In genomic region chr6:53692172-53692571, GRCh38 we compare ENCODE assay signal across 25 cellular contexts. TPM values are rescaled to one million over a fixed set of nuclear protein-coding genes. Genes with fewer than 3 reads are reported as not detected.
A peak's percentile ranks its signal among the peaks of the same experiment; 100 is the strongest.
DNase-seq lines count a peak whose midpoint lies in the region; ATAC-seq and TF ChIP-seq lines count a peak whose summit lies in the region.
"Had no signal": no experiment of that assay in that cellular context is flagged by ENCODE, and none has a peak within 500 bp of the region (broad histone marks: within the 10 kb centered on the region; RNA-seq: fewer than 3 reads in every experiment).

No MANE protein-coding gene starts in this region.

- H3K36me3 Mint-ChIP-seq in GM23338 (ENCODE audit: low read depth): no peaks in the 10 kb centered on the region
- H3K36me3 Mint-ChIP-seq: activated CD8-positive, alpha-beta memory T cell treated with anti-CD3 and anti-CD28 coated beads, Interleukin-2, amount 10 ng/mL, durations not matched to agents 7 days and 5 days; mesothelial cell of epicardium; stimulated activated effector memory CD8-positive, alpha-beta T cell treated with anti-CD3 and anti-CD28 coated beads, Interleukin-12 subunit alpha, Interleukin-12 subunit beta, amount 100 ng/mL, for 72 hours had no signal

- H3K4me3 ChIP-seq in mammary epithelial cell (replicated peaks in 1 of 3; ENCODE audit: insufficient read depth in 1 of 3, low read depth in 2 of 3, low read length in 3 of 3): no peak overlapping the region
- H3K4me3 ChIP-seq in breast epithelium: no peak overlapping the region
- no peak overlapping the region for H3K4me3 ChIP-seq in GM23338
- no peak overlapping the region for H3K4me3 ChIP-seq in thyroid gland (replicated peaks in 1 of 3)
- H3K4me3 ChIP-seq: BLaER1, dorsolateral prefrontal cortex, gastroesophageal sphincter, tibial artery had no signal

- H3K4me1 ChIP-seq in mammary epithelial cell (ENCODE audit: insufficient read depth, low read length) (peaks cover 9% of the 10 kb centered on the region), breast epithelium (no peaks in the 10 kb centered on the region), GM23338 (ENCODE audit: insufficient read depth) (no peaks in the 10 kb centered on the region), thyroid gland (peaks cover 34 to 49% of the 10 kb centered on the region in 2 donors)
- H3K4me1 ChIP-seq: BLaER1 had no signal

- in situ Hi-C loops in mammary epithelial cell (cut with MboI; ENCODE audit: low sequenced_read_pairs in 2 of 2): loop anchor here (25.0 kb wide), 1 partner anchor 530 kb away; no protein-coding TSS in a partner anchor

- peaks cover 2% of the 10 kb centered on the region for H3K27me3 Mint-ChIP-seq in GM23338 (ENCODE audit: insufficient read depth, low read depth, poor library complexity)

- H3K27ac ChIP-seq in mammary epithelial cell (ENCODE audit: insufficient read depth, low read depth, low read length) (no peak overlapping the region), breast epithelium (no peak overlapping the region), GM23338 (ENCODE audit: low read depth) (no peak overlapping the region), thyroid gland (peak overlapping the region in 2 of 3 donors; percentile 22 to 38)
- H3K27ac ChIP-seq: BLaER1, dorsolateral prefrontal cortex, gastroesophageal sphincter, tibial artery had no signal

- H3K79me2 ChIP-seq in mammary epithelial cell (ENCODE audit: insufficient read depth, low read length): no peaks in the 10 kb centered on the region
- no peaks in the 10 kb centered on the region for H3K79me2 ChIP-seq in GM23338 (replicated peaks; ENCODE audit: insufficient read depth)

- dilution Hi-C loops in mammary epithelial cell (cut with HindIII; ENCODE audit: low sequenced_read_pairs): no loop called here

- H4K20me1 ChIP-seq in mammary epithelial cell (ENCODE audit: insufficient read depth, low read length) (no peaks in the 10 kb centered on the region), GM23338 (replicated peaks; ENCODE audit: insufficient read depth) (no peaks in the 10 kb centered on the region)
- H4K20me1 ChIP-seq: BLaER1 had no signal

- WGBS in mammary epithelial cell (ENCODE audit: low coverage, missing lambda C conversion rate): 50% methylated on average over 2 of the region's 2 CpGs
- WGBS in thyroid gland, 2 donors: 91 to 98% methylated on average over 2 of the region's 2 CpGs

- H3K4me2 ChIP-seq in mammary epithelial cell (ENCODE audit: insufficient read depth, low read depth, low read length) (no peak overlapping the region), GM23338 (no peak overlapping the region)
- H3K4me2 ChIP-seq: BLaER1 had no signal

- DNase-seq in mammary epithelial cell (no peak), breast epithelium (ENCODE audit: low spot score in 2 of 2) (no peak), GM23338 (ENCODE audit: low spot score) (no peak), thyroid gland (no peak), OCI-M2 (lab: John Stamatoyannopoulos, UW; ENCODE audit: unreplicated experiment) (no peak), GM19240 (ENCODE audit: insufficient read length, low spot score) (no peak)
- DNase-seq: activated CD4-positive, alpha-beta T cell treated with anti-CD3 and anti-CD28 coated beads for 36 hours; activated CD8-positive, alpha-beta memory T cell treated with anti-CD3 and anti-CD28 coated beads, Interleukin-2, amount 10 ng/mL, durations not matched to agents 7 days and 5 days; dorsolateral prefrontal cortex; KG1; left colon; NCI-H1092; stimulated activated CD4-positive, alpha-beta T cell treated with anti-CD3 and anti-CD28 coated beads, Interleukin-15, amount 100 ng/mL, for 24 hours; T-helper 9 cell; tibial artery had no signal

- H3K27me3 ChIP-seq in mammary epithelial cell (ENCODE audit: insufficient read depth, low read length) (no peaks in the 10 kb centered on the region), breast epithelium (no peaks in the 10 kb centered on the region), GM23338 (ENCODE audit: insufficient read depth) (no peaks in the 10 kb centered on the region), thyroid gland (no peaks in the 10 kb centered on the region)
- H3K27me3 ChIP-seq: BLaER1, dorsolateral prefrontal cortex, gastroesophageal sphincter, tibial artery had no signal

- intact Hi-C loops in mammary epithelial cell (cut with micrococcal nuclease) (no loop called here), breast epithelium (cut with DNase I; ENCODE audit: low total_unique reads) (no loop called here), thyroid gland (cut with DNase I) (no loop called here)

- H3K36me3 ChIP-seq in mammary epithelial cell (ENCODE audit: insufficient read depth, low read length) (no peaks in the 10 kb centered on the region), breast epithelium (no peaks in the 10 kb centered on the region), GM23338 (ENCODE audit: insufficient read depth) (no peaks in the 10 kb centered on the region), thyroid gland (no peaks in the 10 kb centered on the region)
- H3K36me3 ChIP-seq: BLaER1, gastroesophageal sphincter, tibial artery had no signal

- no peaks in the 10 kb centered on the region for H3K9me2 ChIP-seq in GM23338 (ENCODE audit: insufficient read depth)

- no TSS peak for BruUV-seq in mammary epithelial cell (replicated peaks; lab: Mats Ljungman, UMichigan)

- ATAC-seq in GM23338 (no peak), HG03469 (IDR thresholded peaks at IDR 0.05; ENCODE audit: unreplicated experiment) (peak; percentile 15)
- ATAC-seq in activated CD4-positive, CD25-positive, alpha-beta regulatory T cell treated with anti-CD3 and anti-CD28 coated beads, Interleukin-2, amount 50 U/mL, for 24 hours: no peak
- ATAC-seq: activated CD4-positive, alpha-beta T cell treated with anti-CD3 and anti-CD28 coated beads for 36 hours; activated CD8-positive, alpha-beta memory T cell treated with anti-CD3 and anti-CD28 coated beads, Interleukin-2, amount 10 ng/mL, durations not matched to agents 7 days and 5 days; gastroesophageal sphincter; left colon; Panc1; SK-N-SH treated with all-trans-retinoic acid at 6 μM for 48 hours; stimulated activated effector memory CD8-positive, alpha-beta T cell treated with anti-CD3 and anti-CD28 coated beads, Interleukin-12 subunit alpha, Interleukin-12 subunit beta, amount 100 ng/mL, for 72 hours had no signal

- no peaks in the 10 kb centered on the region for H3K9me3 Mint-ChIP-seq in GM23338
- H3K9me3 Mint-ChIP-seq: mesothelial cell of epicardium; neural crest cell; stimulated activated effector memory CD8-positive, alpha-beta T cell treated with anti-CD3 and anti-CD28 coated beads, Interleukin-12 subunit alpha, Interleukin-12 subunit beta, amount 100 ng/mL, for 72 hours had no signal

- CTCF ChIA-PET in mammary epithelial cell (lab: Charles Lee; ENCODE audit: low non-redundant PET): interaction anchor here (0.6 to 0.8 kb wide), 2 partner anchors 26 to 594 kb away, joined by 4 to 5 read pairs; no protein-coding TSS in a partner anchor

- no peak overlapping the region for H3K9ac ChIP-seq in mammary epithelial cell (ENCODE audit: insufficient read depth, low read length)
- H3K9ac ChIP-seq: BLaER1 had no signal

- no peak overlapping the region for H3K27ac Mint-ChIP-seq in GM23338
- H3K27ac Mint-ChIP-seq: activated CD4-positive, alpha-beta T cell treated with anti-CD3 and anti-CD28 coated beads for 36 hours; activated CD8-positive, alpha-beta memory T cell treated with anti-CD3 and anti-CD28 coated beads, Interleukin-2, amount 10 ng/mL, durations not matched to agents 7 days and 5 days; mesothelial cell of epicardium; stimulated activated effector memory CD8-positive, alpha-beta T cell treated with anti-CD3 and anti-CD28 coated beads, Interleukin-12 subunit alpha, Interleukin-12 subunit beta, amount 100 ng/mL, for 72 hours had no signal

- no peaks in the 10 kb centered on the region for H3K4me1 Mint-ChIP-seq in GM23338
- H3K4me1 Mint-ChIP-seq: activated CD4-positive, alpha-beta T cell treated with anti-CD3 and anti-CD28 coated beads for 36 hours; stimulated activated effector memory CD8-positive, alpha-beta T cell treated with anti-CD3 and anti-CD28 coated beads, Interleukin-12 subunit alpha, Interleukin-12 subunit beta, amount 100 ng/mL, for 72 hours had no signal

- H3F3A ChIP-seq in GM23338 (replicated peaks; ENCODE audit: low read depth): no peaks in the 10 kb centered on the region

- no peak for TF ChIP-seq CTCF in mammary epithelial cell (conservative IDR thresholded peaks at IDR 0.05 in 1 of 2, IDR thresholded peaks at IDR 0.05 in 1 of 2; ENCODE audit: extremely low read depth in 1 of 2, insufficient read depth in 1 of 2, low read depth in 1 of 2, low read length in 2 of 2)
- no peak for TF ChIP-seq CTCF in breast epithelium (IDR thresholded peaks at IDR 0.05)
- TF ChIP-seq CTCF in GM23338 (conservative IDR thresholded peaks at IDR 0.05; ENCODE audit: low read depth in 2 of 2): no peak
- TF ChIP-seq CTCF in thyroid gland (IDR thresholded peaks at IDR 0.05): no peak

- H3K4me3 Mint-ChIP-seq in GM23338: no peak overlapping the region
- H3K4me3 Mint-ChIP-seq: activated CD4-positive, alpha-beta T cell treated with anti-CD3 and anti-CD28 coated beads for 36 hours; activated CD8-positive, alpha-beta memory T cell treated with anti-CD3 and anti-CD28 coated beads, Interleukin-2, amount 10 ng/mL, durations not matched to agents 7 days and 5 days; mesothelial cell of epicardium; neural crest cell; stimulated activated effector memory CD8-positive, alpha-beta T cell treated with anti-CD3 and anti-CD28 coated beads, Interleukin-12 subunit alpha, Interleukin-12 subunit beta, amount 100 ng/mL, for 72 hours had no signal

- H2AFZ ChIP-seq in mammary epithelial cell (ENCODE audit: low read depth, low read length): peak overlapping the region; percentile 73
- 0 out of 2 replicates have a peak overlapping the region, but pooled peaks have one; percentile 3 for H2AFZ ChIP-seq in GM23338

- H3K9me3 ChIP-seq in mammary epithelial cell (replicated peaks; ENCODE audit: insufficient read depth, low read length): no peaks in the 10 kb centered on the region
- no peaks in the 10 kb centered on the region for H3K9me3 ChIP-seq in breast epithelium
- H3K9me3 ChIP-seq in thyroid gland: no peaks in the 10 kb centered on the region
- H3K9me3 ChIP-seq: BLaER1, gastroesophageal sphincter, tibial artery had no signal

- no peak for TF ChIP-seq POLR2A in breast epithelium (IDR thresholded peaks at IDR 0.05)
- TF ChIP-seq POLR2A in thyroid gland (IDR thresholded peaks at IDR 0.05): no peak

TF ChIP-seq in GM23338, 12 proteins besides CTCF, POLR2A, EP300 and RAD21 (continues in another document):
- TF ChIP-seq POLR2AphosphoS5 (IDR thresholded peaks at IDR 0.05; ENCODE audit: low read depth): no peak
- no peak for TF ChIP-seq STAT1 (IDR thresholded peaks at IDR 0.05; ENCODE audit: unreplicated experiment)

RNA-seq across cellular contexts. Expression of gene KLHL31, which starts 26.6 kb away (rescaled TPM):
- total RNA-seq in mammary epithelial cell: under 1 TPM; 0.28 to 0.33 TPM
- 0.06 TPM for polyA plus RNA-seq in mammary epithelial cell
- not detected for polyA minus RNA-seq in mammary epithelial cell
- total RNA-seq in breast epithelium: 10 to 100 TPM in 1 of 3 donors, 1 to 10 TPM in 2; 1.6 to 32.2 (median 1.8) TPM
- total RNA-seq in GM23338 (2014; rRNA removed; shearing (Covaris generic)): 0.47 and 0.87 TPM in 2 replicates
- polyA plus RNA-seq in GM23338 (2016; fragmentation: Nextera tagmentation; extraction: Ambion mirVana): 0.37 and 0.57 TPM in 2 replicates
- total RNA-seq in thyroid gland: 1 to 10 TPM in 2 of 4 donors, under 1 TPM in 2; 0.54 to 1.6 (median 1.0) TPM
- total RNA-seq: G401 had no signal

Comparison
In these comparisons a context has a peak if more than half of its experiments do, and no peak if none do; other contexts are left out.
1. H3K27ac ChIP-seq: peak in thyroid gland (2 of 3); none in mammary epithelial cell (single experiment), breast epithelium (0 of 2) and GM23338 (single experiment).